15 cellular contexts compared by ENCODE assay signal in genomic region chr6:45715508-45715803, GRCh38.
A peak's percentile ranks its signal among the peaks of the same experiment; 100 is the strongest.
DNase-seq lines count a peak whose midpoint lies in the region; ATAC-seq and TF ChIP-seq lines count a peak whose summit lies in the region.
"Had no signal": no experiment of that assay in that cellular context is flagged by ENCODE, and none has a peak within 500 bp of the region (broad histone marks: within the 10 kb centered on the region; RNA-seq: fewer than 3 reads in every experiment).

No MANE protein-coding gene starts in this region.

- no peak overlapping the region for H3K4me2 ChIP-seq in mesenchymal stem cell (ENCODE audit: low read length, poor library complexity, severe bottlenecking)
- H3K4me2 ChIP-seq: PC-9 had no signal

- H2BK15ac ChIP-seq in mesenchymal stem cell (ENCODE audit: low read depth, poor library complexity, severe bottlenecking): no peak overlapping the region

- peak; percentile 11 for ATAC-seq in stimulated activated naive CD8-positive, alpha-beta T cell treated with anti-CD3 and anti-CD28 coated beads, Interleukin-15, amount 100 ng/mL, for 72 hours

- no peaks in the 10 kb centered on the region for H3K9me3 ChIP-seq in mesenchymal stem cell (ENCODE audit: control insufficient read depth, low read length)
- H3K9me3 ChIP-seq in right atrium auricular region: no peaks in the 10 kb centered on the region
- H3K9me3 ChIP-seq: BLaER1 treated with 17β-estradiol and CSF1 and Interleukin-3, amounts not matched to agents 10 nM and 100 nM had no signal

- H3K9me3 Mint-ChIP-seq in T-helper 2 cell treated with Interferon-gamma antibody and Interleukin-4, amounts not matched to agents 5 μg/mL and 100 μg/mL, for 36 hours: no peaks in the 10 kb centered on the region
- no peaks in the 10 kb centered on the region for H3K9me3 Mint-ChIP-seq in stimulated activated naive CD8-positive, alpha-beta T cell treated with anti-CD3 and anti-CD28 coated beads, Interleukin-15, amount 100 ng/mL, for 72 hours
- H3K9me3 Mint-ChIP-seq: CD8-positive, alpha-beta memory T cell had no signal

- no peak overlapping the region for H2AFZ ChIP-seq in mesenchymal stem cell (ENCODE audit: low read depth, low read length)
- H2AFZ ChIP-seq: PC-9 had no signal

- H3K23ac ChIP-seq in mesenchymal stem cell (ENCODE audit: low read length in 2 of 2): no peak overlapping the region

- H4K8ac ChIP-seq in mesenchymal stem cell (ENCODE audit: low read length): no peak overlapping the region

- peak overlapping the region in 1 of 2 experiments; percentile 41 for H3K18ac ChIP-seq in mesenchymal stem cell (ENCODE audit: low read depth in 1 of 2, low read length in 2 of 2)

- H2AK5ac ChIP-seq in mesenchymal stem cell (ENCODE audit: low read length, severe bottlenecking): peak overlapping the region; percentile 59

- no peaks in the 10 kb centered on the region for H3K36me3 ChIP-seq in mesenchymal stem cell (ENCODE audit: control insufficient read depth in 1 of 2, insufficient read depth in 2 of 2, low read depth in 1 of 2, low read length in 2 of 2)
- H3K36me3 ChIP-seq in right atrium auricular region: no peaks in the 10 kb centered on the region
- H3K36me3 ChIP-seq: BLaER1 treated with 17β-estradiol and CSF1 and Interleukin-3, amounts not matched to agents 10 nM and 100 nM had no signal

- no peak overlapping the region for H4K91ac ChIP-seq in mesenchymal stem cell (ENCODE audit: low read length)

- no peak overlapping the region for H3K14ac ChIP-seq in mesenchymal stem cell (ENCODE audit: low read length in 2 of 2)

- no peaks in the 10 kb centered on the region for H3K36me3 Mint-ChIP-seq in T-helper 2 cell treated with Interferon-gamma antibody and Interleukin-4, amounts not matched to agents 5 μg/mL and 100 μg/mL, for 36 hours (ENCODE audit: low read depth)
- H3K36me3 Mint-ChIP-seq: CD8-positive, alpha-beta memory T cell had no signal

- H3K27ac Mint-ChIP-seq in T-helper 2 cell treated with Interferon-gamma antibody and Interleukin-4, amounts not matched to agents 5 μg/mL and 100 μg/mL, for 36 hours: peak overlapping the region; percentile 77
- no peak overlapping the region for H3K27ac Mint-ChIP-seq in stimulated activated naive CD8-positive, alpha-beta T cell treated with anti-CD3 and anti-CD28 coated beads, Interleukin-15, amount 100 ng/mL, for 72 hours

- H3K4ac ChIP-seq in mesenchymal stem cell (ENCODE audit: low read depth in 1 of 2, low read length in 2 of 2): peak overlapping the region in 1 of 2 experiments; percentile 45

- H3K4me1 ChIP-seq in mesenchymal stem cell (ENCODE audit: control insufficient read depth, insufficient read depth, low read depth, low read length): peaks cover 12% of the 10 kb centered on the region
- no peaks in the 10 kb centered on the region for H3K4me1 ChIP-seq in right atrium auricular region

- no peaks in the 10 kb centered on the region for H3K27me3 Mint-ChIP-seq in T-helper 2 cell treated with Interferon-gamma antibody and Interleukin-4, amounts not matched to agents 5 μg/mL and 100 μg/mL, for 36 hours (ENCODE audit: low read depth)
- H3K27me3 Mint-ChIP-seq in stimulated activated naive CD8-positive, alpha-beta T cell treated with anti-CD3 and anti-CD28 coated beads, Interleukin-15, amount 100 ng/mL, for 72 hours: peaks cover 18% of the 10 kb centered on the region

- no peak overlapping the region for H2BK5ac ChIP-seq in mesenchymal stem cell (ENCODE audit: low read depth, low read length, poor library complexity, severe bottlenecking)

- peaks cover 53% of the 10 kb centered on the region for H3K4me1 Mint-ChIP-seq in T-helper 2 cell treated with Interferon-gamma antibody and Interleukin-4, amounts not matched to agents 5 μg/mL and 100 μg/mL, for 36 hours (ENCODE audit: low read depth)
- peaks cover 41% of the 10 kb centered on the region for H3K4me1 Mint-ChIP-seq in stimulated activated naive CD8-positive, alpha-beta T cell treated with anti-CD3 and anti-CD28 coated beads, Interleukin-15, amount 100 ng/mL, for 72 hours

- no peak for DNase-seq in T-helper 2 cell treated with Interferon-gamma antibody and Interleukin-4, amounts not matched to agents 5 μg/mL and 100 μg/mL, for 36 hours (ENCODE audit: low spot score)
- DNase-seq in T-helper 2 cell (no peak), mesenchymal stem cell (no peak), right atrium auricular region (ENCODE audit: low spot score) (no peak), NCI-H510A treated with DMSO at 0.1 percent for 48 hours (lab: John Stamatoyannopoulos, UW) (no peak)
- DNase-seq in stimulated activated CD4-positive, alpha-beta T cell treated with anti-CD3 and anti-CD28 coated beads, Interleukin-15, amount 100 ng/mL, for 24 hours: peak; percentile 41
- DNase-seq in stimulated activated CD4-positive, alpha-beta T cell treated with anti-CD3 and anti-CD28 coated beads, Interleukin-2, amount 100 ng/mL, for 24 hours: no peak
- no peak for DNase-seq in stimulated activated naive CD8-positive, alpha-beta T cell treated with anti-CD3 and anti-CD28 coated beads, Interleukin-15, amount 100 ng/mL, for 72 hours
- DNase-seq: CD8-positive, alpha-beta memory T cell; GOT3; NCI-H2171 treated with DMSO at 0.1 percent for 48 hours; NCI-H446 treated with DMSO at 0.1 percent for 48 hours; PC-9 had no signal

- H3K4me3 Mint-ChIP-seq in T-helper 2 cell treated with Interferon-gamma antibody and Interleukin-4, amounts not matched to agents 5 μg/mL and 100 μg/mL, for 36 hours: peak overlapping the region; percentile 61
- peak overlapping the region in 1 of 2 donors; percentile 65 for H3K4me3 Mint-ChIP-seq in stimulated activated naive CD8-positive, alpha-beta T cell treated with anti-CD3 and anti-CD28 coated beads, Interleukin-15, amount 100 ng/mL, for 72 hours

- H3K27ac ChIP-seq in mesenchymal stem cell (ENCODE audit: low read length, poor library complexity, severe bottlenecking) (no peak overlapping the region), right atrium auricular region (no peak overlapping the region)
- H3K27ac ChIP-seq: BLaER1 treated with 17β-estradiol and CSF1 and Interleukin-3, amounts not matched to agents 10 nM and 100 nM; PC-9 had no signal

- H2BK120ac ChIP-seq in mesenchymal stem cell (ENCODE audit: low read depth, low read length): no peak overlapping the region

- peak overlapping the region in 1 of 2 experiments; percentile 52 for H2BK12ac ChIP-seq in mesenchymal stem cell (ENCODE audit: low read length in 2 of 2)

- H3K79me1 ChIP-seq in mesenchymal stem cell (replicated peaks; ENCODE audit: low read length, poor library complexity, severe bottlenecking): no peaks in the 10 kb centered on the region

- TF ChIP-seq CTCF in right atrium auricular region (IDR thresholded peaks at IDR 0.05): no peak

- H3K27me3 ChIP-seq in mesenchymal stem cell (ENCODE audit: control insufficient read depth in 1 of 2, insufficient read depth in 1 of 2, low read length in 2 of 2): no peaks in the 10 kb centered on the region
- no peaks in the 10 kb centered on the region for H3K27me3 ChIP-seq in right atrium auricular region
- H3K27me3 ChIP-seq: BLaER1 treated with 17β-estradiol and CSF1 and Interleukin-3, amounts not matched to agents 10 nM and 100 nM had no signal

- H3K9ac ChIP-seq in mesenchymal stem cell (ENCODE audit: low read length): no peak overlapping the region
- H3K9ac ChIP-seq: BLaER1 treated with 17β-estradiol and CSF1 and Interleukin-3, amounts not matched to agents 10 nM and 100 nM had no signal

- no peak overlapping the region for H3K4me3 ChIP-seq in mesenchymal stem cell (ENCODE audit: insufficient read depth in 1 of 2, low read depth in 1 of 2, low read length in 2 of 2)
- H3K4me3 ChIP-seq in right atrium auricular region: no peak overlapping the region
- H3K4me3 ChIP-seq: BLaER1 treated with 17β-estradiol and CSF1 and Interleukin-3, amounts not matched to agents 10 nM and 100 nM; K562; PC-9 had no signal
